8 cellular contexts compared by ENCODE assay signal in genomic region chr21:13340670-13341234, GRCh38.
DNase-seq lines count a peak whose midpoint lies in the region; ATAC-seq, FAIRE-seq and TF ChIP-seq lines count a peak whose summit lies in the region.
"Not testable (repeated sequence)": the region's sequence is repeated elsewhere in the genome, so short reads cannot be mapped to it uniquely, and the experiment has no call there.

No MANE protein-coding gene starts in this region.

- H3K27ac ChIP-seq in 22Rv1: peak overlapping the region; percentile 47
- not testable (repeated sequence) for H3K27ac ChIP-seq in DND-41 (ENCODE audit: low read length); Panc1 (ENCODE audit: low read length); SK-N-SH (ENCODE audit: low read depth in 2 of 2, low read length in 1 of 2); small intestine (ENCODE audit: low read depth in 1 of 2, low read length in 1 of 2)

- TF ChIP-seq EP300 in SK-N-SH (IDR thresholded peaks at IDR 0.05; ENCODE audit: borderline replicate concordance in 1 of 2, low read depth in 1 of 2, low read length in 1 of 2): not testable (repeated sequence)

- H3K9ac ChIP-seq in DND-41 (ENCODE audit: low read depth, low read length); SK-N-SH: not testable (repeated sequence)

- not testable (repeated sequence) for H3K4me2 ChIP-seq in DND-41 (ENCODE audit: insufficient read depth, low read length); SK-N-SH

- intact Hi-C loops in Panc1 (cut with micrococcal nuclease; ENCODE audit: unreplicated experiment): not testable (repeated sequence)

- H2AFZ ChIP-seq in DND-41 (ENCODE audit: low read depth, low read length); SK-N-SH (ENCODE audit: low read depth): not testable (repeated sequence)

- peak; percentile 55 for ATAC-seq in DND-41 (ENCODE audit: insufficient read depth, low read depth)
- ATAC-seq in Panc1: not testable (repeated sequence)
- peak; percentile 70 for ATAC-seq in left lobe of liver

- peak; percentile 83 for FAIRE-seq in endometrium (lab: Jason Lieb, UNC)
- FAIRE-seq in small intestine (lab: Jason Lieb, UNC): peak; percentile 71

- not testable (repeated sequence) for TF ChIP-seq RAD21 in SK-N-SH (IDR thresholded peaks at IDR 0.05; ENCODE audit: low read length)

- not testable (repeated sequence) for H3K79me2 ChIP-seq in DND-41 (ENCODE audit: insufficient read depth, low read length); SK-N-SH (ENCODE audit: insufficient read depth)

- H3K4me1 ChIP-seq in DND-41 (ENCODE audit: insufficient read depth, low read length); Panc1 (ENCODE audit: control insufficient read depth, insufficient read depth, low read length); SK-N-SH (ENCODE audit: control insufficient read depth in 1 of 2, insufficient read depth in 2 of 2, low read depth in 1 of 2, low read length in 1 of 2); small intestine (ENCODE audit: control insufficient read depth in 2 of 2, insufficient read depth in 1 of 2, low read depth in 1 of 2, low read length in 1 of 2): not testable (repeated sequence)

- not testable (repeated sequence) for H4K20me1 ChIP-seq in DND-41 (ENCODE audit: insufficient read depth, low read length); SK-N-SH (ENCODE audit: insufficient read depth)

- WGBS in SK-N-SH (ENCODE audit: low lambda C conversion rate): 0% methylated on average over 3 of the region's 3 CpGs
- 25 to 46% (median 45%) methylated on average over 3 of the region's 3 CpGs for WGBS in small intestine, 3 donors

- H3K9me2 ChIP-seq in SK-N-SH: not testable (repeated sequence)

- not testable (repeated sequence) for H3K4me3 ChIP-seq in DND-41 (ENCODE audit: low read depth in 1 of 2, low read length in 2 of 2); Panc1 (ENCODE audit: low read depth in 2 of 2, low read length in 2 of 2); SK-N-SH (ENCODE audit: low read depth in 2 of 2, low read length in 1 of 2); small intestine (ENCODE audit: low read depth in 1 of 2, low read length in 2 of 2)

- H3K27me3 ChIP-seq in DND-41 (ENCODE audit: insufficient read depth, low read length, poor library complexity); Panc1 (ENCODE audit: control insufficient read depth, insufficient read depth, low read length); SK-N-SH (ENCODE audit: insufficient read depth); small intestine (ENCODE audit: control insufficient read depth in 2 of 2, insufficient read depth in 2 of 2, low read length in 2 of 2): not testable (repeated sequence)

- CTCF ChIA-PET in Panc1 (lab: Charles Lee); SK-N-SH (lab: Yijun Ruan, JAX): not testable (repeated sequence)

- DNase-seq in DND-41; Panc1 (ENCODE audit: low read depth, low spot score); SK-N-SH; left lobe of liver (ENCODE audit: low spot score); small intestine: not testable (repeated sequence)

- H3K9me3 ChIP-seq in DND-41 (ENCODE audit: insufficient read depth, low read length, severe bottlenecking); Panc1 (ENCODE audit: control insufficient read depth, insufficient read depth, low read depth, low read length); SK-N-SH; small intestine (ENCODE audit: control insufficient read depth, low read depth): not testable (repeated sequence)

- not testable (repeated sequence) for H3F3A ChIP-seq in SK-N-SH (replicated peaks; ENCODE audit: insufficient read depth)

- in situ Hi-C loops in Panc1 (cut with HindIII; ENCODE audit: low pct_unique_long_range_greater_than_20kb, low sequenced_read_pairs): not testable (repeated sequence)

- not testable (repeated sequence) for BruUV-seq in Panc1 (replicated peaks; lab: Mats Ljungman, UMichigan)

- POLR2A ChIA-PET in Panc1 (lab: Charles Lee); SK-N-SH (lab: Yijun Ruan, JAX): not testable (repeated sequence)

- not testable (repeated sequence) for H3K36me3 ChIP-seq in DND-41 (ENCODE audit: insufficient read depth, low read length); Panc1 (ENCODE audit: control insufficient read depth, insufficient read depth, low read length); SK-N-SH (replicated peaks in 1 of 2; ENCODE audit: control insufficient read depth in 1 of 2, insufficient read depth in 2 of 2, low read length in 1 of 2); small intestine (ENCODE audit: control insufficient read depth in 2 of 2, insufficient read depth in 2 of 2, low read length in 2 of 2)

- TF ChIP-seq CTCF in 22Rv1 (IDR thresholded peaks at IDR 0.05) (peak; percentile 50), DND-41 (IDR thresholded peaks at IDR 0.05; ENCODE audit: borderline replicate concordance, extremely low read depth, low read length, poor library complexity, severe bottlenecking) (peak; percentile 29), LNCAP (IDR thresholded peaks at IDR 0.05) (0 out of 2 replicates have a peak, but pooled peaks have one; percentile 9), Panc1 (IDR thresholded peaks at IDR 0.05) (peak; percentile 29; the same call in 1 of the 2 replicates), SK-N-SH (IDR thresholded peaks at IDR 0.05) (peak; percentile 27)
